Comparison of ENCODE assay signal across 20 cellular contexts in the genomic region with DNA sequence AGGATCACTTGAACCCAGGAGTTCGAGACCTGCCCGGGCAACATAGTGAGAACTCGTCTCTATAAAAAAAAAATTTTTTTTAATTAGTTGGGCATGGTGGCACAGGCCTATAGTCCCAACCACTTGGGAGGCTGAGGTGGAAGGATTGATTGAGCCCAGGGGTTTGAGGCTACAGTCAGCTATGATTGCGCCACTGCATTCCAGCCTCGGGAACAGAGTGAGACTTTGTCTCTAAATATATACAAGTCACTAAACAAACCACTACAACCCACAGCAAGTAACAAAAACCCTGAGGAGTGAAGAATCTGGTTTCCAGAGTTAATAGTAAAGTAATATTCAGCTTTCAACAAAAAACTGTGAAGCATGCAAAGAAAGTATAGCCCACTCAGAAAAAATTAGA. TPM values are rescaled to one million over a fixed set of nuclear protein-coding genes. Genes with fewer than 3 reads are reported as not detected.
A peak's percentile ranks its signal among the peaks of the same experiment; 100 is the strongest.
DNase-seq lines count a peak whose midpoint lies in the region; ATAC-seq, FAIRE-seq and TF ChIP-seq lines count a peak whose summit lies in the region.
"Had no signal": no experiment of that assay in that cellular context is flagged by ENCODE, and none has a peak within 500 bp of the region (broad histone marks: within the 10 kb centered on the region; RNA-seq: fewer than 3 reads in every experiment).

No MANE protein-coding gene starts in this region.

- H4K91ac ChIP-seq in H1 (replicated peaks; ENCODE audit: insufficient read length, low read length) = no peak overlapping the region

- WGBS in H1 (ENCODE audit: extremely low coverage in 1 of 2, insufficient coverage in 1 of 2, insufficient read length in 1 of 2, insufficient replicate concordance in 2 of 2, low coverage in 1 of 2, low lambda C conversion rate in 2 of 2, missing lambda C conversion rate in 1 of 2), 2 experiments = 93% methylated on average over 5 of the region's 5 CpGs; no CpG with 5 or more reads in 1 of the 2 experiments

- no peak overlapping the region for H2BK5ac ChIP-seq in H1 (ENCODE audit: low read depth, low read length)

- POLR2A ChIA-PET in H1 (lab: Charles Lee; ENCODE audit: partially characterized antibody) = no interaction called here

- CTCF ChIA-PET in H1 (lab: Charles Lee; ENCODE audit: partially characterized antibody) = interaction anchor here (0.6 kb wide), 1 partner anchor 737 kb away, joined by 3 read pairs; no protein-coding TSS in a partner anchor

- H2AFZ ChIP-seq in H1 (ENCODE audit: low read length) = no peak overlapping the region
- H2AFZ ChIP-seq: GM23248 had no signal

- no peaks in the 10 kb centered on the region for H4K20me1 ChIP-seq in H1 (replicated peaks in 1 of 2; ENCODE audit: control insufficient read depth in 1 of 2, insufficient read depth in 2 of 2, low read length in 2 of 2)

- H4K5ac ChIP-seq in H1 (ENCODE audit: insufficient read length, low read depth, low read length) = no peak overlapping the region

- TF ChIP-seq RAD21 in H1 (IDR thresholded peaks at IDR 0.05 in 1 of 2, conservative IDR thresholded peaks at IDR 0.05 in 1 of 2; ENCODE audit: low read depth in 2 of 2, low read length in 2 of 2) = no peak

- H3K36me3 ChIP-seq in H1 (ENCODE audit: control insufficient read depth in 2 of 4, insufficient read depth in 4 of 4, low read length in 3 of 4) (peaks cover 6 to 25% (median 16%) of the 10 kb centered on the region in 4 experiments), kidney (ENCODE audit: control insufficient read depth in 1 of 2, insufficient read depth in 2 of 2, low read length in 2 of 2) (no peaks in the 10 kb centered on the region), Peyer's patch (no peaks in the 10 kb centered on the region)

- H3K9me3 ChIP-seq in H1 (ENCODE audit: insufficient read depth in 2 of 2, low read depth in 1 of 2, low read length in 1 of 2) (no peaks in the 10 kb centered on the region), kidney (ENCODE audit: control insufficient read depth in 1 of 2, low read length in 2 of 2) (no peaks in the 10 kb centered on the region), Peyer's patch (no peaks in the 10 kb centered on the region)

- H2AK5ac ChIP-seq in H1 (ENCODE audit: low read depth, low read length) = no peak overlapping the region

- no peak for ATAC-seq in left cardiac atrium
- ATAC-seq: T-helper 17 cell had no signal

- H3K18ac ChIP-seq in H1 (ENCODE audit: extremely low read depth, low read length) = no peak overlapping the region

- H3K14ac ChIP-seq in H1 (ENCODE audit: insufficient read length) = no peak overlapping the region

- no peak overlapping the region for H4K8ac ChIP-seq in H1 (ENCODE audit: extremely low read depth, insufficient read depth, low read length)

- no peak overlapping the region for H2BK20ac ChIP-seq in H1 (ENCODE audit: low read length)

- no peak overlapping the region for H3K56ac ChIP-seq in H1 (replicated peaks; ENCODE audit: insufficient read length, low read depth, low read length)

- no peak for FAIRE-seq in H1 (lab: Jason Lieb, UNC)
- no peak for FAIRE-seq in kidney (lab: Jason Lieb, UNC)
- FAIRE-seq: GM12891, RCC 7860 had no signal

- H3K4me3 ChIP-seq in H1 (ENCODE audit: extremely low read depth in 1 of 4, insufficient read depth in 2 of 4, low read depth in 3 of 4, low read length in 4 of 4) = no peak overlapping the region
- no peak overlapping the region for H3K4me3 ChIP-seq in kidney (ENCODE audit: low read length in 2 of 2)
- no peak overlapping the region for H3K4me3 ChIP-seq in Peyer's patch
- H3K4me3 ChIP-seq: GM23248 had no signal

- H3K79me2 ChIP-seq in H1 (ENCODE audit: control insufficient read depth in 1 of 2, insufficient read depth in 2 of 2, low read length in 2 of 2) = no peaks in the 10 kb centered on the region

- no peak overlapping the region for H3K27ac ChIP-seq in H1 (ENCODE audit: low read depth, low read length)
- H3K27ac ChIP-seq in kidney (ENCODE audit: low read depth in 2 of 2, low read length in 2 of 2) = no peak overlapping the region
- no peak overlapping the region for H3K27ac ChIP-seq in Peyer's patch
- H3K27ac ChIP-seq: GM23248 had no signal

- no peak for TF ChIP-seq CTCF in H1 (IDR thresholded peaks at IDR 0.05; ENCODE audit: control extremely low read depth in 1 of 3, insufficient read depth in 1 of 3, low read depth in 1 of 3, low read length in 3 of 3)
- no peak for TF ChIP-seq CTCF in kidney (IDR thresholded peaks at IDR 0.05; ENCODE audit: borderline replicate concordance, extremely low read depth, insufficient read depth)
- no peak for TF ChIP-seq CTCF in Peyer's patch (IDR thresholded peaks at IDR 0.05)

- no peak overlapping the region for H3K9ac ChIP-seq in H1 (replicated peaks in 1 of 4; ENCODE audit: extremely low read depth in 1 of 4, low read depth in 3 of 4, low read length in 3 of 4)
- no peak overlapping the region for H3K9ac ChIP-seq in kidney (ENCODE audit: low read length in 2 of 2)
- H3K9ac ChIP-seq: GM23248 had no signal

- H2BK15ac ChIP-seq in H1 (ENCODE audit: low read length) = no peak overlapping the region

- H3K23ac ChIP-seq in H1 (ENCODE audit: insufficient read length) = no peak overlapping the region

- no peaks in the 10 kb centered on the region; the same call in 1 of the 2 replicates for H3K23me2 ChIP-seq in H1 (ENCODE audit: low read depth, low read length)

- peaks cover 0 to 3% (median 0%) of the 10 kb centered on the region in 4 experiments; a peak in 1 of 7 replicates for H3K4me1 ChIP-seq in H1 (replicated peaks in 1 of 4; ENCODE audit: control insufficient read depth in 3 of 4, insufficient read depth in 4 of 4, low read length in 3 of 4)
- H3K4me1 ChIP-seq in kidney (ENCODE audit: control insufficient read depth in 1 of 2, insufficient read depth in 1 of 2, low read depth in 1 of 2, low read length in 2 of 2) = no peaks in the 10 kb centered on the region
- H3K4me1 ChIP-seq in Peyer's patch = no peaks in the 10 kb centered on the region

- no peak overlapping the region for H2BK120ac ChIP-seq in H1 (replicated peaks; ENCODE audit: low read depth, low read length)

- no peaks in the 10 kb centered on the region for H3K79me1 ChIP-seq in H1 (ENCODE audit: low read depth, low read length)

- H3K4ac ChIP-seq in H1 (replicated peaks; ENCODE audit: insufficient read length, low read depth, low read length) = no peak overlapping the region

- no peak overlapping the region for H2BK12ac ChIP-seq in H1 (ENCODE audit: low read depth, low read length)

- no peak overlapping the region for H3K4me2 ChIP-seq in H1 (ENCODE audit: insufficient read depth in 1 of 2, low read depth in 2 of 2, low read length in 2 of 2)

- H3K27me3 ChIP-seq in H1 (replicated peaks in 1 of 4; ENCODE audit: control insufficient read depth in 3 of 4, extremely low read depth in 1 of 4, insufficient read depth in 3 of 4, low read length in 3 of 4) = no peaks in the 10 kb centered on the region
- H3K27me3 ChIP-seq in Peyer's patch = no peaks in the 10 kb centered on the region

- TF ChIP-seq POLR2A in H1 (IDR thresholded peaks at IDR 0.05; ENCODE audit: control extremely low read depth in 1 of 2, low read depth in 2 of 2, low read length in 2 of 2) (no peak), Peyer's patch (IDR thresholded peaks at IDR 0.05) (no peak)

- DNase-seq in ELR (ENCODE audit: low read depth) (peak; percentile 32), M059J (ENCODE audit: low read depth) (peak; percentile 27), H1 (ENCODE audit: low read depth in 1 of 2, low spot score in 2 of 2) (no peak), kidney (peak; percentile 16), left cardiac atrium (no peak), SKM-1 (lab: John Stamatoyannopoulos, UW; ENCODE audit: unreplicated experiment) (no peak), Peyer's patch (no peak)
- DNase-seq: Calu3; CD4-positive, alpha-beta memory T cell; GDM1; GM23248; Kasumi-1; NCI-H1092; NCI-H1694; NCI-H510A treated with DMSO at 0.1 percent for 48 hours; NCI-H82; SHP77; T-helper 17 cell had no signal

- TF ChIP-seq EP300 in H1 (IDR thresholded peaks at IDR 0.05; ENCODE audit: borderline replicate concordance in 1 of 2, low read depth in 2 of 2, low read length in 2 of 2) = no peak

- intact Hi-C loops in kidney (cut with DNase I) = no loop called here
- intact Hi-C loops in left cardiac atrium (cut with DNase I) = no loop called here

TF ChIP-seq in H1, 55 proteins besides CTCF, POLR2A, EP300 and RAD21:
- TF ChIP-seq EZH2 (IDR thresholded peaks at IDR 0.05; ENCODE audit: low read depth, low read length, severe bottlenecking) (no peak), CEBPB (IDR thresholded peaks at IDR 0.05; ENCODE audit: low read depth, low read length) (peak; percentile 72; the same call in 1 of the 2 replicates), KDM4A (IDR thresholded peaks at IDR 0.05; ENCODE audit: low read depth, low read length, severe bottlenecking) (no peak)
TF ChIP-seq in H1: peak in this region for 1.

RNA-seq across cellular contexts. Expression of gene HHEX, which starts 32.7 kb away (rescaled TPM):
- total RNA-seq in M059J (2014; rRNA removed; shearing (Covaris generic)) = 0.05 TPM in 1 of 2 replicates, not detected in the other
- total RNA-seq in H1 (2021; fragmentation: NEBNext Ultra II Directional; extraction: Animal tissue kit (Norgen Biotek cat#: 25700)) = 1.5 and 1.7 TPM in 2 replicates
- polyA plus RNA-seq in H1 (2011; rRNA removed) (0.56 and 0.86 TPM in 2 replicates), kidney (ENCODE audit: insufficient read depth, low read depth, low replicate concordance) (3.1 TPM)
- 0.97 TPM for polyA plus RNA-seq in H1 (2011; cell fraction: cytosol; rRNA removed)
- 0.53 TPM for polyA plus RNA-seq in H1 (2011; cell fraction: nucleus; rRNA removed)
- polyA plus RNA-seq in H1 (2012, experiment 1 of 2) = 0.51 to 1.8 TPM (median 1.0 TPM) in 4 replicates
- polyA plus RNA-seq in H1 (2012, experiment 2 of 2) = 1.2 TPM
- 0.77 TPM for polyA plus RNA-seq in H1 (2013, experiment 1 of 2)
- polyA plus RNA-seq in H1 (2013, experiment 2 of 2) = 0.81 TPM
- polyA minus RNA-seq in H1 (2011; rRNA and poly(A)+ RNA removed) = not detected in 2 replicates
- polyA minus RNA-seq in H1 (2011; cell fraction: cytosol; rRNA and poly(A)+ RNA removed) = 0.88 TPM
- polyA minus RNA-seq in H1 (2011; cell fraction: nucleus; rRNA and poly(A)+ RNA removed) = not detected
- total RNA-seq in kidney (10.0 TPM), left cardiac atrium (1 to 10 TPM; 3.7 to 9.0 TPM), Peyer's patch (10 to 100 TPM in 1 of 4 donors, 1 to 10 TPM in 3; 3.2 to 40.4 (median 4.2) TPM)

Comparison
In these comparisons a context has a peak if more than half of its experiments do, and no peak if none do; other contexts are left out.
1. DNase-seq: peak in ELR (single experiment), M059J (single experiment) and kidney (single experiment); none in H1 (0 of 2), left cardiac atrium (single experiment), SKM-1 (single experiment) and Peyer's patch (0 of 3).